ENCODE assay signal across 8 cellular contexts in genomic region chr10:110871236-110872084, GRCh38. TPM values are rescaled to one million over a fixed set of nuclear protein-coding genes. Genes with fewer than 3 reads are reported as not detected.
A peak's percentile ranks its signal among the peaks of the same experiment; 100 is the strongest.
DNase-seq lines count a peak whose midpoint lies in the region; ATAC-seq and TF ChIP-seq lines count a peak whose summit lies in the region.

Gene PDCD4, plus strand, starts transcription at chr10:110871928. Its CDS starts 4,100 bp downstream, at chr10:110876028.

- H3K27me3 Mint-ChIP-seq in CD8-positive, alpha-beta memory T cell, result peaks cover 0 to 1% of the 10 kb centered on the region in 2 donors
- no peaks in the 10 kb centered on the region for H3K27me3 Mint-ChIP-seq in effector memory CD8-positive, alpha-beta T cell
- no peaks in the 10 kb centered on the region for H3K27me3 Mint-ChIP-seq in memory B cell

- no peaks in the 10 kb centered on the region for H3K36me3 ChIP-seq in CD8-positive, alpha-beta memory T cell (ENCODE audit: insufficient read depth, low read length)

- no peaks in the 10 kb centered on the region for H3K27me3 ChIP-seq in CD8-positive, alpha-beta memory T cell (ENCODE audit: insufficient read depth, low read length, poor library complexity, severe bottlenecking)

- peak; percentile 71 for ATAC-seq in effector memory CD8-positive, alpha-beta T cell (replicated peaks)
- peak; percentile 69 for ATAC-seq in memory B cell (ENCODE audit: low read depth)

- peaks cover 74% of the 10 kb centered on the region for H3K4me1 ChIP-seq in CD8-positive, alpha-beta memory T cell (ENCODE audit: insufficient read depth, low read length)

- peak within 1 kb of the TSS; percentile 77 for H3K27ac ChIP-seq in CD8-positive, alpha-beta memory T cell (ENCODE audit: low read depth, low read length)

- H3K9me3 ChIP-seq in CD8-positive, alpha-beta memory T cell (ENCODE audit: low read length), result no peaks in the 10 kb centered on the region

- peak within 1 kb of the TSS; percentile 90 to 100 (median 95) for H3K4me3 Mint-ChIP-seq in CD8-positive, alpha-beta memory T cell
- peak within 1 kb of the TSS; percentile 86 to 87 for H3K4me3 Mint-ChIP-seq in effector memory CD8-positive, alpha-beta T cell
- H3K4me3 Mint-ChIP-seq in memory B cell, result peak within 1 kb of the TSS; percentile 91

- H3K4me3 ChIP-seq in CD8-positive, alpha-beta memory T cell (ENCODE audit: low read length), result peak within 1 kb of the TSS; percentile 68

- peaks cover 68 to 77% (median 69%) of the 10 kb centered on the region in 3 donors for H3K4me1 Mint-ChIP-seq in CD8-positive, alpha-beta memory T cell
- H3K4me1 Mint-ChIP-seq in effector memory CD8-positive, alpha-beta T cell (ENCODE audit: low read depth in 2 of 2), result peaks cover 53 to 62% of the 10 kb centered on the region in 2 donors
- H3K4me1 Mint-ChIP-seq in memory B cell, result peaks cover 31% of the 10 kb centered on the region

- peak within 1 kb of the TSS; percentile 97 to 100 (median 98) for H3K27ac Mint-ChIP-seq in CD8-positive, alpha-beta memory T cell
- peak within 1 kb of the TSS; percentile 87 to 99 for H3K27ac Mint-ChIP-seq in effector memory CD8-positive, alpha-beta T cell
- H3K27ac Mint-ChIP-seq in memory B cell, result peak within 1 kb of the TSS; percentile 100

- no peak for TF ChIP-seq CTCF in GM20000 (IDR thresholded peaks at IDR 0.05; ENCODE audit: extremely low read depth, missing control alignments)

- no peaks in the 10 kb centered on the region for H3K9me3 Mint-ChIP-seq in CD8-positive, alpha-beta memory T cell
- H3K9me3 Mint-ChIP-seq in effector memory CD8-positive, alpha-beta T cell, result no peaks in the 10 kb centered on the region
- H3K9me3 Mint-ChIP-seq in memory B cell, result no peaks in the 10 kb centered on the region

- CTCF ChIA-PET in CD8-positive, alpha-beta memory T cell (lab: Charles Lee), result interaction anchor here (0.7 to 1.1 kb wide), 10 partner anchors 10 to 73 kb away, joined by 3 to 10 read pairs (median 4); partner anchors contain the start of genes BBIP1 and SHOC2

- DNase-seq in CD8-positive, alpha-beta memory T cell, result peak; percentile 91 to 97 (median 95)
- DNase-seq in GM20000 (ENCODE audit: low spot score) (peak; percentile 90), HT-29 (ENCODE audit: low spot score) (peak; percentile 97), NOMO-1 (lab: John Stamatoyannopoulos, UW; ENCODE audit: unreplicated experiment in 2 of 2) (peak; percentile 93 to 94), memory B cell (ENCODE audit: low spot score in 2 of 2) (peak; percentile 85 to 86)
- DNase-seq in activated CD8-positive, alpha-beta memory T cell treated with anti-CD3 and anti-CD28 coated beads for 48 hours (ENCODE audit: low read depth in 2 of 3, low spot score in 2 of 3), result peak; percentile 82 to 93 (median 87)
- DNase-seq in effector memory CD8-positive, alpha-beta T cell, result peak; percentile 88 to 92 (median 90)
- DNase-seq in stimulated activated CD8-positive, alpha-beta memory T cell treated with anti-CD3 and anti-CD28 coated beads, Interleukin-12 subunit alpha, Interleukin-12 subunit beta, amount 100 ng/mL, for 24 hours (ENCODE audit: extremely low read depth), result peak; percentile 89

- POLR2A ChIA-PET in CD8-positive, alpha-beta memory T cell (lab: Charles Lee), result interaction anchor here (0.8 to 2.8 kb wide), 12 partner anchors 9 to 107 kb away, joined by 3 to 54 read pairs (median 4); partner anchors contain the start of genes BBIP1 and SHOC2

- H3K36me3 Mint-ChIP-seq in CD8-positive, alpha-beta memory T cell, result peaks cover 3 to 39% (median 4%) of the 10 kb centered on the region in 3 donors
- H3K36me3 Mint-ChIP-seq in effector memory CD8-positive, alpha-beta T cell (ENCODE audit: insufficient read depth), result peaks cover 62% of the 10 kb centered on the region
- H3K36me3 Mint-ChIP-seq in memory B cell, result peaks cover 2% of the 10 kb centered on the region

RNA-seq across cellular contexts. Expression of gene PDCD4, which starts in this region (rescaled TPM):
- total RNA-seq in CD8-positive, alpha-beta memory T cell, result 10 to 100 TPM; 88.4 to 96.1 TPM
- polyA plus RNA-seq in CD8-positive, alpha-beta memory T cell, result 540 TPM
- total RNA-seq in HT-29 (2014; rRNA removed; shearing (Covaris generic)), result 12.5 and 18.5 TPM in 2 replicates

Comparison
In these comparisons a context has a peak if more than half of its experiments do, and no peak if none do; other contexts are left out.
1. Peak in every context shown above with its lines: DNase-seq, ATAC-seq, H3K4me3 ChIP-seq and H3K27ac ChIP-seq.